Comparison of ENCODE assay signal across 1 cellular context in genomic region chr3:131903988-131904415, GRCh38.
TF ChIP-seq lines count a peak whose summit lies in the region.

No MANE protein-coding gene starts in this region.

TF ChIP-seq in GM23338, 12 proteins besides CTCF, POLR2A, EP300 and RAD21 (continued from another document):
- no peak for TF ChIP-seq ZNF462 (CRISPR knock-in tag; IDR thresholded peaks at IDR 0.05)
- no peak for TF ChIP-seq STAT1 (IDR thresholded peaks at IDR 0.05; ENCODE audit: unreplicated experiment)
- no peak for TF ChIP-seq ZNF331 (CRISPR knock-in tag; IDR thresholded peaks at IDR 0.05; ENCODE audit: low read depth)
- no peak for TF ChIP-seq CREB1 (CRISPR knock-in tag; IDR thresholded peaks at IDR 0.05; ENCODE audit: low read depth)
- no peak for TF ChIP-seq ZNF114 (CRISPR knock-in tag; IDR thresholded peaks at IDR 0.05)
- TF ChIP-seq REST (IDR thresholded peaks at IDR 0.05; ENCODE audit: unreplicated experiment), result no peak
TF ChIP-seq in GM23338: peak in this region for 0.
